ENCODE assay signal across 8 cellular contexts in the genomic region with DNA sequence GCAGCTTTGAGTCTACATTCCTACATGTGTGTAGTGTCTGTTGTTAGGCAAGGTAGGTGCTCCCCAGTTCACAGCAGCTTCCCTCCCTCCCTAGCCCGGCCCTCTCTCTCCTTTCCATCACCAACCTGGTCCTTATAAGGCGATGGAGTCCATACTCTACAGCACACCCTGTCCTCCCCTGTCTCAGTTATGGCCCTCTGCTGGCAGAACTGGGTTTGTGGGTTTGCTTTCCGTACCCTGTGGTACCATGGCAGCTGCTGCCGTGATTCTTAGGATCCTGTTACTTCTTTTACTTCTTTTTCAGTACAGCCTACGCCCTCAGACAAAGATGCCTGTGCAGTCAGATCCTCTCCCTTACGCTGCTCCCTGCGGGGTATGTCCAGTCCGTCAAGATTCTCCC. TPM values are rescaled to one million over a fixed set of nuclear protein-coding genes. Genes with fewer than 3 reads are reported as not detected.
DNase-seq lines count a peak whose midpoint lies in the region; ATAC-seq, FAIRE-seq and TF ChIP-seq lines count a peak whose summit lies in the region.

No MANE protein-coding gene starts in this region.

- DNase-seq in SIG-M5 treated with dmso at 0.1 percent for 504 hours (lab: John Stamatoyannopoulos, UW; ENCODE audit: unreplicated experiment) = peak; percentile 64
- DNase-seq in SIG-M5 (lab: John Stamatoyannopoulos, UW) = no peak
- peak; percentile 52 for DNase-seq in HT-29 (ENCODE audit: low spot score)
- DNase-seq in activated CD4-positive, alpha-beta T cell treated with anti-CD3 and anti-CD28 coated beads, Interleukin-2, amount 10 ng/mL, durations not matched to agents 7 days and 5 days = peak; percentile 33
- DNase-seq in hepatocyte (ENCODE audit: low spot score) = peak; percentile 24
- peak; percentile 26 for DNase-seq in urothelium cell line (ENCODE audit: low spot score)

- H3K4me3 ChIP-seq in hepatocyte = no peak overlapping the region

- no peak for FAIRE-seq in urothelium cell line (lab: Jason Lieb, UNC)

- H3K27me3 ChIP-seq in hepatocyte = no peaks in the 10 kb centered on the region

- peaks cover 5% of the 10 kb centered on the region for H3K9me3 Mint-ChIP-seq in activated CD4-positive, alpha-beta T cell treated with anti-CD3 and anti-CD28 coated beads, Interleukin-2, amount 10 ng/mL, durations not matched to agents 7 days and 5 days

- 47% methylated on average over 8 of the region's 8 CpGs for WGBS in hepatocyte (ENCODE audit: low lambda C conversion rate, missing lambda C conversion rate)

- peaks cover under 1% of the 10 kb centered on the region for H3K36me3 Mint-ChIP-seq in activated CD4-positive, alpha-beta T cell treated with anti-CD3 and anti-CD28 coated beads, Interleukin-2, amount 10 ng/mL, durations not matched to agents 7 days and 5 days (ENCODE audit: low read depth)

- no peaks in the 10 kb centered on the region for H3K27me3 Mint-ChIP-seq in activated CD4-positive, alpha-beta T cell treated with anti-CD3 and anti-CD28 coated beads, Interleukin-2, amount 10 ng/mL, durations not matched to agents 7 days and 5 days

- H3K9me2 ChIP-seq in hepatocyte (replicated peaks; ENCODE audit: insufficient read depth) = no peaks in the 10 kb centered on the region

- ATAC-seq in GM18502 (IDR thresholded peaks at IDR 0.05; ENCODE audit: poor library complexity, unreplicated experiment) = no peak
- no peak for ATAC-seq in HG03521 (IDR thresholded peaks at IDR 0.05; ENCODE audit: unreplicated experiment)

- no peaks in the 10 kb centered on the region for H3K79me2 ChIP-seq in hepatocyte

- no peak overlapping the region for H3K4me3 Mint-ChIP-seq in activated CD4-positive, alpha-beta T cell treated with anti-CD3 and anti-CD28 coated beads, Interleukin-2, amount 10 ng/mL, durations not matched to agents 7 days and 5 days

- POLR2A ChIA-PET in activated CD4-positive, alpha-beta T cell treated with anti-CD3 and anti-CD28 coated beads, Interleukin-2, amount 10 ng/mL, durations not matched to agents 7 days and 5 days (lab: Charles Lee) = interaction anchor here (0.6 kb wide), 1 partner anchor 161 kb away, joined by 3 read pairs; no protein-coding TSS in a partner anchor

- H2AFZ ChIP-seq in hepatocyte = no peak overlapping the region

- no peak overlapping the region for H3K4me2 ChIP-seq in hepatocyte

- no peak overlapping the region for H3K27ac Mint-ChIP-seq in activated CD4-positive, alpha-beta T cell treated with anti-CD3 and anti-CD28 coated beads, Interleukin-2, amount 10 ng/mL, durations not matched to agents 7 days and 5 days

- TF ChIP-seq CTCF in hepatocyte (IDR thresholded peaks at IDR 0.05; ENCODE audit: poor library complexity) = peak; percentile 32

- no peaks in the 10 kb centered on the region for H3K4me1 ChIP-seq in hepatocyte (ENCODE audit: insufficient read depth)

- no peaks in the 10 kb centered on the region for H3K36me3 ChIP-seq in hepatocyte (replicated peaks; ENCODE audit: insufficient read depth, low read depth)

- H3K27ac ChIP-seq in hepatocyte = no peak overlapping the region

- no peaks in the 10 kb centered on the region for H4K20me1 ChIP-seq in hepatocyte (ENCODE audit: insufficient read depth, poor library complexity, severe bottlenecking)

- CTCF ChIA-PET in activated CD4-positive, alpha-beta T cell treated with anti-CD3 and anti-CD28 coated beads, Interleukin-2, amount 10 ng/mL, durations not matched to agents 7 days and 5 days (lab: Charles Lee) = interaction anchor here (0.6 to 0.7 kb wide), 2 partner anchors 35 to 455 kb away, joined by 3 read pairs; no protein-coding TSS in a partner anchor

- H3K9me3 ChIP-seq in hepatocyte (ENCODE audit: low read depth) = no peaks in the 10 kb centered on the region

- H3K4me1 Mint-ChIP-seq in activated CD4-positive, alpha-beta T cell treated with anti-CD3 and anti-CD28 coated beads, Interleukin-2, amount 10 ng/mL, durations not matched to agents 7 days and 5 days = peaks cover 23% of the 10 kb centered on the region

RNA-seq across cellular contexts. Expression of a gene that starts 31.7 kb away (rescaled TPM):
- total RNA-seq in HT-29 (2014; rRNA removed; shearing (Covaris generic)) = not detected in 2 replicates
- 1 to 10 TPM; 5.6 to 7.0 TPM for total RNA-seq in activated CD4-positive, alpha-beta T cell treated with anti-CD3 and anti-CD28 coated beads, Interleukin-2, amount 10 ng/mL, durations not matched to agents 7 days and 5 days
- 0.12 TPM in 1 of 2 replicates, not detected in the other for total RNA-seq in hepatocyte
- polyA plus RNA-seq in hepatocyte = 0.05 and 0.67 TPM in 2 replicates
